10 cellular contexts compared by ENCODE assay signal in genomic region chr12:83015390-83016225, GRCh38.
DNase-seq lines count a peak whose midpoint lies in the region; ATAC-seq and TF ChIP-seq lines count a peak whose summit lies in the region.
"Had no signal": no experiment of that assay in that cellular context is flagged by ENCODE, and none has a peak within 500 bp of the region (broad histone marks: within the 10 kb centered on the region; RNA-seq: fewer than 3 reads in every experiment).

No MANE protein-coding gene starts in this region.

- no peaks in the 10 kb centered on the region for H3K36me3 ChIP-seq in hepatocyte (replicated peaks; ENCODE audit: insufficient read depth, low read depth)

- no peaks in the 10 kb centered on the region for H3K79me2 ChIP-seq in hepatocyte

- H3K4me1 ChIP-seq in hepatocyte (ENCODE audit: insufficient read depth): no peaks in the 10 kb centered on the region

- 63% methylated on average over 8 of the region's 8 CpGs for WGBS in hepatocyte (ENCODE audit: low lambda C conversion rate, missing lambda C conversion rate)

- no peak for ATAC-seq in stimulated activated naive CD8-positive, alpha-beta T cell treated with anti-CD3 and anti-CD28 coated beads, Interleukin-15, Interleukin-2, amounts not matched to agents 100 U/mL and 50 U/mL, for 24 hours
- ATAC-seq: effector memory CD8-positive, alpha-beta T cell had no signal

- H3K27ac ChIP-seq in hepatocyte (no peak overlapping the region), temporal lobe (ENCODE audit: low read depth, low read length) (peak overlapping the region; percentile 15)

- H3K27me3 ChIP-seq in hepatocyte: no peaks in the 10 kb centered on the region

- no peaks in the 10 kb centered on the region for H3K9me2 ChIP-seq in hepatocyte (replicated peaks; ENCODE audit: insufficient read depth)

- peak; percentile 33 for DNase-seq in HFF-Myc (ENCODE audit: extremely low read depth, low read depth)
- DNase-seq in astrocyte of the hippocampus (ENCODE audit: low read depth, low spot score): peak; percentile 28
- no peak for DNase-seq in hepatocyte (ENCODE audit: low spot score)
- no peak for DNase-seq in GDM1 (lab: John Stamatoyannopoulos, UW)
- DNase-seq in activated CD4-positive, CD25-positive, alpha-beta regulatory T cell treated with anti-CD3 and anti-CD28 coated beads, Interleukin-2, amount 50 U/mL, for 72 hours: no peak
- DNase-seq in stimulated activated naive CD8-positive, alpha-beta T cell treated with anti-CD3 and anti-CD28 coated beads, Interleukin-15, Interleukin-2, amounts not matched to agents 100 U/mL and 50 U/mL, for 24 hours: no peak
- DNase-seq: effector memory CD8-positive, alpha-beta T cell; NCI-H2171; stimulated activated CD4-positive, alpha-beta T cell treated with anti-CD3 and anti-CD28 coated beads, Interleukin-4, amount 100 ng/mL, for 1 hour had no signal

- TF ChIP-seq CTCF in HFF-Myc (IDR thresholded peaks at IDR 0.05; ENCODE audit: low read depth, low read length, missing control alignments): no peak
- no peak for TF ChIP-seq CTCF in hepatocyte (IDR thresholded peaks at IDR 0.05; ENCODE audit: poor library complexity)

- H3K4me3 ChIP-seq in HFF-Myc (replicated peaks; ENCODE audit: low read depth, low read length) (peak overlapping the region; percentile 26; the same call in 1 of the 2 replicates), hepatocyte (no peak overlapping the region)

- no peak overlapping the region for H2AFZ ChIP-seq in hepatocyte

- H3K9me3 ChIP-seq in hepatocyte (ENCODE audit: low read depth): no peaks in the 10 kb centered on the region

- H3K4me2 ChIP-seq in hepatocyte: peak overlapping the region; percentile 60

- H4K20me1 ChIP-seq in hepatocyte (ENCODE audit: insufficient read depth, poor library complexity, severe bottlenecking): no peaks in the 10 kb centered on the region

Comparison
In these comparisons a context has a peak if more than half of its experiments do, and no peak if none do; other contexts are left out.
1. DNase-seq: peak in HFF-Myc (single experiment) and astrocyte of the hippocampus (single experiment); none in hepatocyte (single experiment), GDM1 (single experiment), activated CD4-positive, CD25-positive, alpha-beta regulatory T cell treated with anti-CD3 and anti-CD28 coated beads, Interleukin-2, amount 50 U/mL, for 72 hours (single experiment) and stimulated activated naive CD8-positive, alpha-beta T cell treated with anti-CD3 and anti-CD28 coated beads, Interleukin-15, Interleukin-2, amounts not matched to agents 100 U/mL and 50 U/mL, for 24 hours (single experiment).